Comparison of ENCODE assay signal across 8 cellular contexts in the genomic region with DNA sequence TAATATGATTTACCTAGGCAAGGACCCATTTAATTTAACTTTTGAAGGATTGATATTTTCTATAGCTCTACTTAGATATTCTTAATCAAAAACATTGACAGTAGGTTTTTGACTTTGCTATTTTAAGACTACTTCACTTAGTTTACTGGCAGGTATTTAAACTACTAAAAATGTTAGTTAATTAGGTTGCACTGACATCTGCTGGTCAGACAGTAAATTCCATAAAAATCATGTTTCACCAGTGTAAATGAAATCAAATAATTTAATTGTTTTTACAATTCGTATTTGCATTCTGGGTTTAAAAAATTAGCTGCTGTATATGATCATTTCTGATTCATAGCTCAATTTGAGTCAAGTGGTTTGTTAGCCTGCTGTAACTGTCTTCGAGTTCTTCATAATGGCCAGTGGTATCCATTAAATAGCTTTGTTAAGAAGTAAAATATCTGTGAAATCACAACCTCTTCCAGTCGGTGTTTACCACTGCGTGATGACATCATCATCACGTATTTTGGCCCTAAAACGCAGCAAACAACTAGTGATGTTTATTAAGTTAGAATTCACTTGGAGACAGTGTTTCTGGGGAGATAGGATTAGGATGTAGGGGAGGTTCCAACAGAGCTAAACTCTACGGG. TPM values are rescaled to one million over a fixed set of nuclear protein-coding genes. Genes with fewer than 3 reads are reported as not detected.
DNase-seq lines count a peak whose midpoint lies in the region; ATAC-seq, FAIRE-seq and TF ChIP-seq lines count a peak whose summit lies in the region.

No MANE protein-coding gene starts in this region.

- H3K4me3 ChIP-seq in Karpas-422 (ENCODE audit: low read length) (no peak overlapping the region), WERI-Rb-1 (ENCODE audit: low read depth, low read length) (no peak overlapping the region)

- no peaks in the 10 kb centered on the region for H4K20me1 ChIP-seq in Karpas-422 (ENCODE audit: insufficient read depth, low read depth, low read length)

- H3K9ac ChIP-seq in Karpas-422 (ENCODE audit: low read length): no peak overlapping the region

- H3K27me3 Mint-ChIP-seq in immature natural killer cell (ENCODE audit: low read depth in 3 of 3): no peaks in the 10 kb centered on the region

- H3K36me3 Mint-ChIP-seq in immature natural killer cell: peaks cover 0 to 5% (median 0%) of the 10 kb centered on the region in 3 donors

- no peak overlapping the region for H3K4me2 ChIP-seq in Karpas-422 (ENCODE audit: low read depth, low read length, poor library complexity, severe bottlenecking)

- no peak overlapping the region for H2AFZ ChIP-seq in Karpas-422 (ENCODE audit: low read length)

- H3K4me3 Mint-ChIP-seq in immature natural killer cell: no peak overlapping the region

- H3K4me1 Mint-ChIP-seq in immature natural killer cell: no peaks in the 10 kb centered on the region

- H3K4me1 ChIP-seq in Karpas-422 (ENCODE audit: low read length): peaks cover 5% of the 10 kb centered on the region

- no peak for FAIRE-seq in urothelium cell line (lab: Jason Lieb, UNC)

- H3K9me2 ChIP-seq in Karpas-422 (replicated peaks; ENCODE audit: insufficient read depth, low read length): no peaks in the 10 kb centered on the region

- H3K27ac Mint-ChIP-seq in immature natural killer cell: no peak overlapping the region

- TF ChIP-seq CTCF in WERI-Rb-1 (IDR thresholded peaks at IDR 0.05; ENCODE audit: low read depth, low read length): 0 out of 2 replicates have a peak, but pooled peaks have one; percentile 12

- no peaks in the 10 kb centered on the region for H3K9me3 Mint-ChIP-seq in immature natural killer cell

- peak; percentile 58 for DNase-seq in EH (ENCODE audit: low read depth)
- peak; percentile 75 for DNase-seq in Karpas-422
- no peak for DNase-seq in WERI-Rb-1
- peak; percentile 12 to 49 (median 45) for DNase-seq in immature natural killer cell
- DNase-seq in urothelium cell line (ENCODE audit: low spot score): peak; percentile 12
- no peak for DNase-seq in activated naive CD4-positive, alpha-beta T cell treated with Interleukin-2 at 50 U/mL for 16 hours
- no peak for DNase-seq in stimulated activated CD4-positive, alpha-beta T cell treated with anti-CD3 and anti-CD28 coated beads, Interleukin-4, amount 100 ng/mL, for 24 hours

- H3K9me3 ChIP-seq in Karpas-422 (ENCODE audit: low read length): no peaks in the 10 kb centered on the region
- no peaks in the 10 kb centered on the region for H3K9me3 ChIP-seq in WERI-Rb-1 (ENCODE audit: severe bottlenecking)

- no peaks in the 10 kb centered on the region for H3K36me3 ChIP-seq in Karpas-422 (ENCODE audit: insufficient read depth, low read length)
- no peaks in the 10 kb centered on the region for H3K36me3 ChIP-seq in WERI-Rb-1

- no peak overlapping the region for H3K27ac ChIP-seq in Karpas-422 (ENCODE audit: low read length)
- no peak overlapping the region for H3K27ac ChIP-seq in WERI-Rb-1

- no peak for ATAC-seq in HG03460 (IDR thresholded peaks at IDR 0.05; ENCODE audit: unreplicated experiment)

- no peaks in the 10 kb centered on the region for H3K79me2 ChIP-seq in Karpas-422 (ENCODE audit: low read length)

- no peaks in the 10 kb centered on the region for H3K27me3 ChIP-seq in Karpas-422 (ENCODE audit: low read length)
- no peaks in the 10 kb centered on the region for H3K27me3 ChIP-seq in WERI-Rb-1 (ENCODE audit: insufficient read depth, low read depth, severe bottlenecking)

RNA-seq across cellular contexts. Expression of gene EXTL2, which starts 26.2 kb away (rescaled TPM):
- total RNA-seq in Karpas-422 (2014; rRNA removed; shearing (Covaris generic); ENCODE audit: low replicate concordance): 4.6 and 17.0 TPM in 2 replicates
- polyA plus RNA-seq in immature natural killer cell: 1 to 10 TPM; 5.2 to 9.9 (median 8.4) TPM

RNA-seq across cellular contexts. Expression of gene SLC30A7, which starts 27.4 kb away (rescaled TPM):
- 8.9 and 28.8 TPM in 2 replicates for total RNA-seq in Karpas-422 (2014; rRNA removed; shearing (Covaris generic); ENCODE audit: low replicate concordance)
- polyA plus RNA-seq in immature natural killer cell: 10 to 100 TPM; 12.3 to 18.2 (median 14.6) TPM

Comparison
In these comparisons a context has a peak if more than half of its experiments do, and no peak if none do; other contexts are left out.
1. DNase-seq: peak in EH (single experiment), Karpas-422 (single experiment), immature natural killer cell (3 of 3) and urothelium cell line (single experiment); none in WERI-Rb-1 (single experiment), activated naive CD4-positive, alpha-beta T cell treated with Interleukin-2 at 50 U/mL for 16 hours (single experiment) and stimulated activated CD4-positive, alpha-beta T cell treated with anti-CD3 and anti-CD28 coated beads, Interleukin-4, amount 100 ng/mL, for 24 hours (single experiment).